In genomic region chr6:9482030-9482731, GRCh38 we compare ENCODE assay signal across 13 cellular contexts.
A peak's percentile ranks its signal among the peaks of the same experiment; 100 is the strongest.
DNase-seq lines count a peak whose midpoint lies in the region; ATAC-seq, FAIRE-seq and TF ChIP-seq lines count a peak whose summit lies in the region.
"Had no signal": no experiment of that assay in that cellular context is flagged by ENCODE, and none has a peak within 500 bp of the region (broad histone marks: within the 10 kb centered on the region; RNA-seq: fewer than 3 reads in every experiment).

No MANE protein-coding gene starts in this region.

- POLR2A ChIA-PET in MCF 10A (lab: Yijun Ruan, JAX): interaction anchor here (0.6 to 2.8 kb wide), 15 partner anchors 12 to 949 kb away, joined by 3 to 9 read pairs (median 3); partner anchors contain the start of gene TFAP2A

- no peak overlapping the region for H2BK120ac ChIP-seq in mesendoderm (ENCODE audit: low read depth, low read length)

- H3K4me2 ChIP-seq in mesendoderm (ENCODE audit: low read length): no peak overlapping the region

- no peaks in the 10 kb centered on the region for H3K79me1 ChIP-seq in mesendoderm (ENCODE audit: low read length)

- no peak overlapping the region for H3K4ac ChIP-seq in mesendoderm (ENCODE audit: low read depth, low read length)

- ATAC-seq in heart left ventricle (no peak), GM18861 (IDR thresholded peaks at IDR 0.05; ENCODE audit: unreplicated experiment) (no peak), HG03469 (IDR thresholded peaks at IDR 0.05; ENCODE audit: unreplicated experiment) (no peak)
- ATAC-seq: HepG2 had no signal

- no peak overlapping the region for H3K56ac ChIP-seq in mesendoderm (ENCODE audit: low read length)

- no peak overlapping the region for H3K27ac ChIP-seq in mesendoderm (ENCODE audit: low read depth, low read length)
- no peak overlapping the region for H3K27ac ChIP-seq in heart left ventricle

- no peak overlapping the region for H3K23ac ChIP-seq in mesendoderm (ENCODE audit: low read length)

- no peak overlapping the region for H4K8ac ChIP-seq in mesendoderm (ENCODE audit: low read depth, low read length)

- H3K4me3 ChIP-seq in mesendoderm (ENCODE audit: low read length) (no peak overlapping the region), heart left ventricle (no peak overlapping the region)
- H3K4me3 ChIP-seq: stomach had no signal

- no peaks in the 10 kb centered on the region for H3K27me3 ChIP-seq in mesendoderm (ENCODE audit: insufficient read depth, low read length, poor library complexity)
- peaks cover 0 to 7% (median 0%) of the 10 kb centered on the region in 9 donors for H3K27me3 ChIP-seq in heart left ventricle
- H3K27me3 ChIP-seq: stomach had no signal

- H3K4me1 Mint-ChIP-seq in MCF 10A (ENCODE audit: insufficient read depth, unreplicated experiment): peaks cover 36% of the 10 kb centered on the region

- no peaks in the 10 kb centered on the region for H3K79me2 ChIP-seq in mesendoderm (ENCODE audit: control insufficient read depth, insufficient read depth, low read length)

- TF ChIP-seq CTCF in MCF 10A (IDR thresholded peaks at IDR 0.05; ENCODE audit: unreplicated experiment) (no peak), heart left ventricle (IDR thresholded peaks at IDR 0.05) (no peak)

- peak overlapping the region; percentile 79 for H3K27ac Mint-ChIP-seq in MCF 10A (ENCODE audit: low read depth, unreplicated experiment)

- no peak overlapping the region for H2BK5ac ChIP-seq in mesendoderm (ENCODE audit: low read length)

- no peaks in the 10 kb centered on the region for H3K36me3 ChIP-seq in mesendoderm (ENCODE audit: control insufficient read depth, insufficient read depth, low read length)
- H3K36me3 ChIP-seq in heart left ventricle: no peaks in the 10 kb centered on the region
- H3K36me3 ChIP-seq: stomach had no signal

- no peak overlapping the region for H3K18ac ChIP-seq in mesendoderm (ENCODE audit: low read length)

- H3K9me3 Mint-ChIP-seq in MCF 10A (ENCODE audit: unreplicated experiment): no peaks in the 10 kb centered on the region

- no peak overlapping the region for H3K9ac ChIP-seq in mesendoderm (ENCODE audit: low read length)

- no CpG with 5 or more reads among the region's 5 CpGs for WGBS in mesendoderm (ENCODE audit: extremely low coverage, insufficient coverage, low lambda C conversion rate)
- 65 to 77% (median 70%) methylated on average over 5 of the region's 5 CpGs for WGBS in heart left ventricle, 4 donors

- H3K4me3 Mint-ChIP-seq in MCF 10A (ENCODE audit: unreplicated experiment): peak overlapping the region; percentile 32

- BruUV-seq in MCF 10A (replicated peaks; lab: Mats Ljungman, UMichigan): no TSS peak

- no peaks in the 10 kb centered on the region for H3K9me3 ChIP-seq in heart left ventricle
- H3K9me3 ChIP-seq: stomach had no signal

- intact Hi-C loops in MCF 10A (cut with micrococcal nuclease) (no loop called here), heart left ventricle (cut with DNase I) (no loop called here)

- no peaks in the 10 kb centered on the region for H3K36me3 Mint-ChIP-seq in MCF 10A (ENCODE audit: insufficient read depth, unreplicated experiment)

- H3K4me1 ChIP-seq in mesendoderm (ENCODE audit: control insufficient read depth, low read depth, low read length) (no peaks in the 10 kb centered on the region), heart left ventricle (no peaks in the 10 kb centered on the region)

- H3K27me3 Mint-ChIP-seq in MCF 10A (ENCODE audit: insufficient read depth, unreplicated experiment): no peaks in the 10 kb centered on the region

- CTCF ChIA-PET in MCF 10A (lab: Yijun Ruan, JAX): interaction anchor here (0.6 to 2.0 kb wide), 10 partner anchors 21 to 947 kb away, joined by 3 to 6 read pairs (median 3); no protein-coding TSS in a partner anchor

- no peak overlapping the region for H4K5ac ChIP-seq in mesendoderm (ENCODE audit: low read length)

- DNase-seq in COLO829 (ENCODE audit: low spot score): peak; percentile 87
- peak; percentile 76 for DNase-seq in HTR-8/SVneo (ENCODE audit: insufficient read length, low spot score)
- DNase-seq in MCF 10A (ENCODE audit: unreplicated experiment): peak; percentile 94
- peak; percentile 80 for DNase-seq in mesendoderm
- DNase-seq in heart left ventricle: no peak
- no peak for DNase-seq in midbrain (lab: John Stamatoyannopoulos, UW)
- DNase-seq: activated T-cell treated with anti-CD3 and anti-CD28 coated beads, Interleukin-2, amount 50 U/mL, for 48 hours; GF-D8; Right ventricle myocardium superior; stomach had no signal

- no peak overlapping the region for H2AK5ac ChIP-seq in mesendoderm (ENCODE audit: low read length)

- FAIRE-seq in HTR-8/SVneo (lab: Jason Lieb, UNC): peak; percentile 88
- FAIRE-seq: HepG2 had no signal

- no peak overlapping the region for H2BK15ac ChIP-seq in mesendoderm (replicated peaks; ENCODE audit: low read depth)

- no peak for TF ChIP-seq POLR2A in heart left ventricle (IDR thresholded peaks at IDR 0.05)

Comparison
In these comparisons a context has a peak if more than half of its experiments do, and no peak if none do; other contexts are left out.
1. DNase-seq: peak in COLO829 (single experiment), HTR-8/SVneo (single experiment), MCF 10A (single experiment) and mesendoderm (single experiment); none in heart left ventricle (0 of 5) and midbrain (single experiment).